Comparison of ENCODE assay signal across 10 cellular contexts in genomic region chr19:47776568-47776967, GRCh38. TPM values are rescaled to one million over a fixed set of nuclear protein-coding genes. Genes with fewer than 3 reads are reported as not detected.
DNase-seq lines count a peak whose midpoint lies in the region; ATAC-seq and TF ChIP-seq lines count a peak whose summit lies in the region.
"Had no signal": no experiment of that assay in that cellular context is flagged by ENCODE, and none has a peak within 500 bp of the region (broad histone marks: within the 10 kb centered on the region; RNA-seq: fewer than 3 reads in every experiment).

No MANE protein-coding gene starts in this region.

- no peaks in the 10 kb centered on the region for H3K9me3 Mint-ChIP-seq in neural crest cell

- no peak for ATAC-seq in GM19035 (IDR thresholded peaks at IDR 0.05; ENCODE audit: unreplicated experiment)

- H3K36me3 Mint-ChIP-seq in neural crest cell (ENCODE audit: low read depth): peaks cover 5% of the 10 kb centered on the region

- H3K27me3 Mint-ChIP-seq in neural crest cell (ENCODE audit: low read depth): no peaks in the 10 kb centered on the region

- DNase-seq in DMS79 treated with DMSO at 0.1 percent for 48 hours (lab: John Stamatoyannopoulos, UW) (peak; percentile 94), NCI-H2171 (lab: John Stamatoyannopoulos, UW) (peak; percentile 11), dermis microvascular lymphatic vessel endothelial cell (ENCODE audit: low read depth in 2 of 2) (peak; percentile 91 to 98), neural crest cell (ENCODE audit: low read depth, low spot score) (no peak), NCI-H524 (lab: John Stamatoyannopoulos, UW) (no peak), mucosa of gallbladder (ENCODE audit: low spot score) (no peak)
- no peak for DNase-seq in activated CD4-positive, CD25-positive, alpha-beta regulatory T cell treated with anti-CD3 and anti-CD28 coated beads, Interleukin-2, amount 50 U/mL, for 72 hours
- DNase-seq: EL; stimulated activated CD4-positive, alpha-beta T cell treated with anti-CD3 and anti-CD28 coated beads, Interleukin-2, amount 100 ng/mL, for 24 hours had no signal

- no peak overlapping the region for H3K27ac Mint-ChIP-seq in neural crest cell (ENCODE audit: unreplicated experiment)

- H3K4me3 Mint-ChIP-seq in neural crest cell: peak overlapping the region; percentile 49

- no peak for TF ChIP-seq CTCF in neural crest cell (conservative IDR thresholded peaks at IDR 0.05)

- H3K4me1 Mint-ChIP-seq in neural crest cell: peaks cover 37% of the 10 kb centered on the region

RNA-seq across cellular contexts. Expression of gene SELENOW, which starts 1.9 kb away (rescaled TPM):
- total RNA-seq in dermis microvascular lymphatic vessel endothelial cell (200 and 277 TPM in 2 replicates), neural crest cell (175 and 179 TPM in 2 replicates), mucosa of gallbladder (469 TPM)

RNA-seq across cellular contexts. Expression of gene TPRX1, which starts 27.8 kb away (rescaled TPM):
- not detected in 2 replicates for total RNA-seq in dermis microvascular lymphatic vessel endothelial cell
- total RNA-seq in neural crest cell: not detected in 2 replicates
- total RNA-seq in mucosa of gallbladder: not detected

RNA-seq across cellular contexts. Expression of gene NOP53, which starts 31.2 kb away (rescaled TPM):
- total RNA-seq in dermis microvascular lymphatic vessel endothelial cell (71.5 and 106 TPM in 2 replicates), neural crest cell (285 and 304 TPM in 2 replicates), mucosa of gallbladder (253 TPM)

RNA-seq across cellular contexts. Expression of gene CRX, which starts 45.2 kb away (rescaled TPM):
- total RNA-seq in dermis microvascular lymphatic vessel endothelial cell (not detected in 2 replicates), neural crest cell (not detected in 2 replicates), mucosa of gallbladder (not detected)

Comparison
In these comparisons a context has a peak if more than half of its experiments do, and no peak if none do; other contexts are left out.
1. DNase-seq: peak in DMS79 treated with DMSO at 0.1 percent for 48 hours (single experiment), NCI-H2171 (single experiment) and dermis microvascular lymphatic vessel endothelial cell (2 of 2); none in neural crest cell (single experiment), NCI-H524 (0 of 2), mucosa of gallbladder (single experiment) and activated CD4-positive, CD25-positive, alpha-beta regulatory T cell treated with anti-CD3 and anti-CD28 coated beads, Interleukin-2, amount 50 U/mL, for 72 hours (single experiment).